In genomic region chr11:64261556-64262080, GRCh38 we compare ENCODE assay signal across 35 cellular contexts.
"Had no signal": no experiment of that assay in that cellular context is flagged by ENCODE, and none has a peak within 500 bp of the region (broad histone marks: within the 10 kb centered on the region; RNA-seq: fewer than 3 reads in every experiment).

No MANE protein-coding gene starts in this region.

- H3K27me3 Mint-ChIP-seq: activated B cell treated with CpG ODN at 0.5 μM for 24 hours; activated CD4-positive, alpha-beta memory T cell treated with anti-CD3 and anti-CD28 coated beads, Interleukin-2, amount 10 ng/mL, durations not matched to agents 7 days and 5 days; activated CD4-positive, alpha-beta T cell treated with anti-CD3 and anti-CD28 coated beads for 36 hours; activated CD4-positive, alpha-beta T cell treated with anti-CD3 and anti-CD28 coated beads, Interleukin-2, amount 10 ng/mL, durations not matched to agents 7 days and 5 days; activated CD8-positive, alpha-beta memory T cell treated with anti-CD3 and anti-CD28 coated beads, Interleukin-2, amount 10 ng/mL, durations not matched to agents 7 days and 5 days; activated naive CD8-positive, alpha-beta T cell treated with anti-CD3 and anti-CD28 coated beads, Interleukin-2, amount 10 ng/mL, durations not matched to agents 7 days and 5 days; activated T-cell treated with anti-CD3 and anti-CD28 coated beads, Interleukin-2, amount 50 U/mL, for 24 hours had no signal

- H3K36me3 ChIP-seq: breast epithelium had no signal

- DNase-seq: activated B cell treated with CpG ODN at 0.5 μM for 24 hours; activated CD4-positive, alpha-beta memory T cell treated with anti-CD3 and anti-CD28 coated beads, Interleukin-2, amount 10 ng/mL, durations not matched to agents 7 days and 5 days; activated CD4-positive, alpha-beta T cell treated with anti-CD3 and anti-CD28 coated beads for 1 hour; activated CD4-positive, alpha-beta T cell treated with anti-CD3 and anti-CD28 coated beads for 36 hours; activated CD4-positive, alpha-beta T cell treated with anti-CD3 and anti-CD28 coated beads for 48 hours; activated CD4-positive, alpha-beta T cell treated with anti-CD3 and anti-CD28 coated beads, Interleukin-2, amount 10 ng/mL, durations not matched to agents 7 days and 5 days; activated CD4-positive, alpha-beta T cell treated with anti-CD3 and anti-CD28 coated beads, Interleukin-2, amount 50 U/mL, for 48 hours; activated CD8-positive, alpha-beta memory T cell treated with anti-CD3 and anti-CD28 coated beads for 24 hours; activated CD8-positive, alpha-beta memory T cell treated with anti-CD3 and anti-CD28 coated beads, Interleukin-2, amount 10 ng/mL, durations not matched to agents 7 days and 5 days; activated CD8-positive, alpha-beta memory T cell treated with anti-CD3 and anti-CD28 coated beads, Interleukin-2, amount 50 U/mL, for 48 hours; activated CD8-positive, alpha-beta T cell treated with anti-CD3 and anti-CD28 coated beads, Interleukin-2, amount 10 ng/mL, durations not matched to agents 7 days and 5 days; activated effector memory CD4-positive, alpha-beta T cell treated with anti-CD3 and anti-CD28 coated beads, Interleukin-2, amount 50 U/mL, for 16 hours; activated gamma-delta T cell treated with Interleukin-2 at 50 U/mL for 16 hours; activated naive CD4-positive, alpha-beta T cell; activated naive CD4-positive, alpha-beta T cell treated with anti-CD3 and anti-CD28 coated beads for 36 hours; activated naive CD4-positive, alpha-beta T cell treated with anti-CD3 and anti-CD28 coated beads, Interleukin-2, amount 50 U/mL, for 16 hours; activated naive CD8-positive, alpha-beta T cell treated with anti-CD3 and anti-CD28 coated beads, Interleukin-2, amount 10 ng/mL, durations not matched to agents 7 days and 5 days; activated T-cell treated with anti-CD3 and anti-CD28 coated beads, Interleukin-2, amount 50 U/mL, for 24 hours; activated T-cell treated with anti-CD3 and anti-CD28 coated beads, Interleukin-2, amount 50 U/mL, for 48 hours; amniotic stem cell; aorta; body of pancreas; brain microvascular endothelial cell; central memory CD4-positive, alpha-beta T cell; SW 1271; T-helper 1 cell; T-helper 2 cell; T-helper 9 cell had no signal

- H3K27ac Mint-ChIP-seq: activated B cell treated with CpG ODN at 0.5 μM for 24 hours; activated CD4-positive, alpha-beta memory T cell treated with anti-CD3 and anti-CD28 coated beads, Interleukin-2, amount 10 ng/mL, durations not matched to agents 7 days and 5 days; activated CD4-positive, alpha-beta T cell treated with anti-CD3 and anti-CD28 coated beads for 36 hours; activated CD8-positive, alpha-beta memory T cell treated with anti-CD3 and anti-CD28 coated beads, Interleukin-2, amount 10 ng/mL, durations not matched to agents 7 days and 5 days; activated CD8-positive, alpha-beta T cell treated with anti-CD3 and anti-CD28 coated beads, Interleukin-2, amount 10 ng/mL, durations not matched to agents 7 days and 5 days; activated naive CD4-positive, alpha-beta T cell treated with anti-CD3 and anti-CD28 coated beads for 36 hours; activated naive CD8-positive, alpha-beta T cell treated with anti-CD3 and anti-CD28 coated beads, Interleukin-2, amount 10 ng/mL, durations not matched to agents 7 days and 5 days; activated T-cell treated with anti-CD3 and anti-CD28 coated beads, Interleukin-2, amount 50 U/mL, for 24 hours; T-helper 1 cell treated with Interleukin-12 subunit alpha and Interleukin-12 subunit beta and Interleukin-4 antibody, amounts not matched to agents 30 μg/mL and 1 μg/mL, for 36 hours; T-helper 2 cell treated with Interferon-gamma antibody and Interleukin-4, amounts not matched to agents 5 μg/mL and 100 μg/mL, for 36 hours had no signal

- H3K9me3 ChIP-seq: adrenal gland, body of pancreas, breast epithelium had no signal

- ATAC-seq: activated CD4-positive, alpha-beta T cell treated with anti-CD3 and anti-CD28 coated beads for 36 hours; activated CD4-positive, CD25-positive, alpha-beta regulatory T cell treated with anti-CD3 and anti-CD28 coated beads, Interleukin-2, amount 50 U/mL, for 24 hours; activated CD8-positive, alpha-beta memory T cell treated with anti-CD3 and anti-CD28 coated beads, Interleukin-2, amount 10 ng/mL, durations not matched to agents 7 days and 5 days; activated CD8-positive, alpha-beta T cell treated with anti-CD3 and anti-CD28 coated beads, Interleukin-2, amount 10 ng/mL, durations not matched to agents 7 days and 5 days; body of pancreas had no signal

- H3K36me3 Mint-ChIP-seq: activated naive CD4-positive, alpha-beta T cell treated with anti-CD3 and anti-CD28 coated beads, Interleukin-2, amount 50 U/mL, for 72 hours had no signal

- H3K4me3 Mint-ChIP-seq: activated B cell treated with CpG ODN at 0.5 μM for 24 hours; activated CD4-positive, alpha-beta memory T cell treated with anti-CD3 and anti-CD28 coated beads, Interleukin-2, amount 10 ng/mL, durations not matched to agents 7 days and 5 days; activated CD4-positive, alpha-beta T cell treated with anti-CD3 and anti-CD28 coated beads for 36 hours; activated CD4-positive, alpha-beta T cell treated with anti-CD3 and anti-CD28 coated beads, Interleukin-2, amount 10 ng/mL, durations not matched to agents 7 days and 5 days; activated CD8-positive, alpha-beta memory T cell treated with anti-CD3 and anti-CD28 coated beads, Interleukin-2, amount 10 ng/mL, durations not matched to agents 7 days and 5 days; activated CD8-positive, alpha-beta T cell treated with anti-CD3 and anti-CD28 coated beads, Interleukin-2, amount 10 ng/mL, durations not matched to agents 7 days and 5 days; activated naive CD4-positive, alpha-beta T cell treated with anti-CD3 and anti-CD28 coated beads for 36 hours; activated naive CD8-positive, alpha-beta T cell treated with anti-CD3 and anti-CD28 coated beads, Interleukin-2, amount 10 ng/mL, durations not matched to agents 7 days and 5 days; activated T-cell treated with anti-CD3 and anti-CD28 coated beads, Interleukin-2, amount 50 U/mL, for 24 hours; T-helper 1 cell treated with Interleukin-12 subunit alpha and Interleukin-12 subunit beta and Interleukin-4 antibody, amounts not matched to agents 30 μg/mL and 1 μg/mL, for 36 hours; T-helper 2 cell treated with Interferon-gamma antibody and Interleukin-4, amounts not matched to agents 5 μg/mL and 100 μg/mL, for 36 hours had no signal

- H3K27me3 ChIP-seq: adrenal gland, body of pancreas, brain microvascular endothelial cell, breast epithelium had no signal

- H3K4me1 ChIP-seq: body of pancreas, breast epithelium had no signal

- H3K27ac ChIP-seq: adrenal gland, body of pancreas, brain microvascular endothelial cell, breast epithelium, VCaP had no signal

- H3K9me3 Mint-ChIP-seq: activated B cell treated with CpG ODN at 0.5 μM for 24 hours; activated CD4-positive, alpha-beta memory T cell treated with anti-CD3 and anti-CD28 coated beads, Interleukin-2, amount 10 ng/mL, durations not matched to agents 7 days and 5 days; activated CD4-positive, alpha-beta T cell treated with anti-CD3 and anti-CD28 coated beads, Interleukin-2, amount 10 ng/mL, durations not matched to agents 7 days and 5 days; activated naive CD4-positive, alpha-beta T cell treated with anti-CD3 and anti-CD28 coated beads for 36 hours; activated naive CD4-positive, alpha-beta T cell treated with anti-CD3 and anti-CD28 coated beads, Interleukin-2, amount 50 U/mL, for 72 hours; activated naive CD8-positive, alpha-beta T cell treated with anti-CD3 and anti-CD28 coated beads, Interleukin-2, amount 10 ng/mL, durations not matched to agents 7 days and 5 days; activated T-cell treated with anti-CD3 and anti-CD28 coated beads, Interleukin-2, amount 50 U/mL, for 24 hours; T-helper 1 cell treated with Interleukin-12 subunit alpha and Interleukin-12 subunit beta and Interleukin-4 antibody, amounts not matched to agents 30 μg/mL and 1 μg/mL, for 36 hours; T-helper 2 cell treated with Interferon-gamma antibody and Interleukin-4, amounts not matched to agents 5 μg/mL and 100 μg/mL, for 36 hours had no signal

- H3K4me3 ChIP-seq: adrenal gland, body of pancreas, breast epithelium had no signal
